In the genomic region with DNA sequence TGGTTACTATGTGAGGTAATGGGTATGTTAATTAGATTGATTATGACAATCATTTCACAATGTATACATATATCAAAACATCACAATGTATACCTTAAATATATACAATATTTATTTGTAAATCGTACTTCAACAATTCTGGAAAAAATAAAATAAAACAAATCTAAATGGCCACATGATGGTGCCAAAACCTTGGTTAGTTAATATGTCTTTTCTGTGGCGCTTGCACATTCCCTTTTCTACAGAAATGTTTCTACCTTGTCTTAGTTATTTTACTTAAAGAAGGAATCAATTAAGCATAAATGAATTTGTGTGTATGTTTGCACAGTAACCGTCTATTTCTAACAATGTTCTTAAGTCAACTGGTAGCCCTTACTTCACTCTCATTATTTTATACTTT, we compare ENCODE assay signal across 15 cellular contexts. TPM values are rescaled to one million over a fixed set of nuclear protein-coding genes. Genes with fewer than 3 reads are reported as not detected.
DNase-seq lines count a peak whose midpoint lies in the region; ATAC-seq and TF ChIP-seq lines count a peak whose summit lies in the region.
"Had no signal": no experiment of that assay in that cellular context is flagged by ENCODE, and none has a peak within 500 bp of the region (broad histone marks: within the 10 kb centered on the region; RNA-seq: fewer than 3 reads in every experiment).

No MANE protein-coding gene starts in this region.

- intact Hi-C loops in esophagus muscularis mucosa (cut with DNase I) = loop anchor here (5.0 kb wide), 1 partner anchor 274 kb away; no protein-coding TSS in a partner anchor
- intact Hi-C loops in psoas muscle (cut with DNase I) = loop anchor here (10.0 kb wide), 2 partner anchors 271 to 871 kb away; no protein-coding TSS in a partner anchor
- intact Hi-C loops in thyroid gland (cut with DNase I) = no loop called here

- TF ChIP-seq POLR2A in esophagus muscularis mucosa (IDR thresholded peaks at IDR 0.05; ENCODE audit: low read depth) (no peak), thyroid gland (IDR thresholded peaks at IDR 0.05) (no peak)

- ATAC-seq in psoas muscle = no peak
- ATAC-seq: stimulated activated memory B cell treated with anti-CD40 and anti-IgM and Interleukin-4, amounts not matched to agents 10 μg/mL and 1 μg/mL and 100 μg/mL, for 72 hours; WTC11 had no signal

- no peak for TF ChIP-seq EP300 in esophagus muscularis mucosa (IDR thresholded peaks at IDR 0.05)

- 22% methylated on average over 3 of the region's 3 CpGs for WGBS in esophagus muscularis mucosa
- 28 to 37% (median 31%) methylated on average over 3 of the region's 3 CpGs for WGBS in psoas muscle, 3 donors
- WGBS in thyroid gland, 2 donors = 31 to 40% methylated on average over 3 of the region's 3 CpGs

- H3K36me3 ChIP-seq in esophagus muscularis mucosa (no peaks in the 10 kb centered on the region), psoas muscle (ENCODE audit: insufficient read depth in 1 of 2, low read depth in 1 of 2) (no peaks in the 10 kb centered on the region), thyroid gland (no peaks in the 10 kb centered on the region)
- H3K36me3 ChIP-seq: cardiac muscle cell, neutrophil had no signal

- H3K9me3 ChIP-seq in esophagus muscularis mucosa = no peaks in the 10 kb centered on the region
- no peaks in the 10 kb centered on the region for H3K9me3 ChIP-seq in psoas muscle
- H3K9me3 ChIP-seq in thyroid gland = no peaks in the 10 kb centered on the region
- H3K9me3 ChIP-seq: neutrophil had no signal

- H3K4me1 ChIP-seq in esophagus muscularis mucosa (peaks cover 0 to 5% (median 0%) of the 10 kb centered on the region in 4 donors), psoas muscle (no peaks in the 10 kb centered on the region), thyroid gland (no peaks in the 10 kb centered on the region)

- peak; percentile 39 to 45 (median 42) for TF ChIP-seq CTCF in esophagus muscularis mucosa (IDR thresholded peaks at IDR 0.05)
- peak; percentile 21 for TF ChIP-seq CTCF in psoas muscle (IDR thresholded peaks at IDR 0.05)
- TF ChIP-seq CTCF in thyroid gland (IDR thresholded peaks at IDR 0.05) = peak in 1 of 6 experiments; percentile 29

- H3K27ac ChIP-seq in esophagus muscularis mucosa (replicated peaks in 1 of 4) (no peak overlapping the region), psoas muscle (no peak overlapping the region), thyroid gland (no peak overlapping the region)
- H3K27ac ChIP-seq: cardiac muscle cell, neutrophil had no signal

- H3K27me3 ChIP-seq in esophagus muscularis mucosa (no peaks in the 10 kb centered on the region), psoas muscle (ENCODE audit: insufficient read depth in 3 of 3, low read length in 2 of 3) (no peaks in the 10 kb centered on the region), thyroid gland (no peaks in the 10 kb centered on the region)
- H3K27me3 ChIP-seq: cardiac muscle cell, neutrophil had no signal

- H3K4me3 ChIP-seq in esophagus muscularis mucosa (no peak overlapping the region), psoas muscle (no peak overlapping the region), thyroid gland (replicated peaks in 1 of 3) (no peak overlapping the region)
- H3K4me3 ChIP-seq: cardiac muscle cell had no signal

- peak; percentile 16 for DNase-seq in HCEC 1CT
- DNase-seq in OCI-M1 (lab: John Stamatoyannopoulos, UW) = peak; percentile 42
- DNase-seq in esophagus muscularis mucosa (ENCODE audit: extremely low spot score) = no peak
- DNase-seq in psoas muscle = no peak
- DNase-seq in thyroid gland = no peak
- no peak for DNase-seq in stimulated activated CD4-positive, alpha-beta T cell treated with anti-CD3 and anti-CD28 coated beads, Interleukin-4, amount 100 ng/mL, for 1 hour
- no peak for DNase-seq in GM03348 (ENCODE audit: low spot score)
- DNase-seq: activated T-cell treated with anti-CD3 and anti-CD28 coated beads, Interleukin-2, amount 50 U/mL, for 48 hours; Karpas-422; NCI-H446 treated with DMSO at 0.1 percent for 48 hours; SHP77 treated with DMSO at 0.1 percent for 48 hours had no signal

RNA-seq across cellular contexts. Expression of gene OXSM, which starts 53.4 kb away (rescaled TPM):
- total RNA-seq in esophagus muscularis mucosa = 1 to 10 TPM; 5.1 to 8.2 (median 7.3) TPM
- total RNA-seq in psoas muscle = 10 to 100 TPM; 11.1 to 13.3 (median 11.6) TPM
- 10 to 100 TPM; 14.5 to 21.5 (median 17.3) TPM for polyA plus RNA-seq in psoas muscle
- total RNA-seq in thyroid gland = 10 to 100 TPM; 13.4 to 40.7 (median 14.5) TPM

Comparison
In these comparisons a context has a peak if more than half of its experiments do, and no peak if none do; other contexts are left out.
1. DNase-seq: peak in HCEC 1CT (single experiment) and OCI-M1 (single experiment); none in esophagus muscularis mucosa (single experiment), psoas muscle (0 of 2), thyroid gland (0 of 2), stimulated activated CD4-positive, alpha-beta T cell treated with anti-CD3 and anti-CD28 coated beads, Interleukin-4, amount 100 ng/mL, for 1 hour (single experiment) and GM03348 (single experiment).